Comparison of ENCODE assay signal across 8 cellular contexts in the genomic region with DNA sequence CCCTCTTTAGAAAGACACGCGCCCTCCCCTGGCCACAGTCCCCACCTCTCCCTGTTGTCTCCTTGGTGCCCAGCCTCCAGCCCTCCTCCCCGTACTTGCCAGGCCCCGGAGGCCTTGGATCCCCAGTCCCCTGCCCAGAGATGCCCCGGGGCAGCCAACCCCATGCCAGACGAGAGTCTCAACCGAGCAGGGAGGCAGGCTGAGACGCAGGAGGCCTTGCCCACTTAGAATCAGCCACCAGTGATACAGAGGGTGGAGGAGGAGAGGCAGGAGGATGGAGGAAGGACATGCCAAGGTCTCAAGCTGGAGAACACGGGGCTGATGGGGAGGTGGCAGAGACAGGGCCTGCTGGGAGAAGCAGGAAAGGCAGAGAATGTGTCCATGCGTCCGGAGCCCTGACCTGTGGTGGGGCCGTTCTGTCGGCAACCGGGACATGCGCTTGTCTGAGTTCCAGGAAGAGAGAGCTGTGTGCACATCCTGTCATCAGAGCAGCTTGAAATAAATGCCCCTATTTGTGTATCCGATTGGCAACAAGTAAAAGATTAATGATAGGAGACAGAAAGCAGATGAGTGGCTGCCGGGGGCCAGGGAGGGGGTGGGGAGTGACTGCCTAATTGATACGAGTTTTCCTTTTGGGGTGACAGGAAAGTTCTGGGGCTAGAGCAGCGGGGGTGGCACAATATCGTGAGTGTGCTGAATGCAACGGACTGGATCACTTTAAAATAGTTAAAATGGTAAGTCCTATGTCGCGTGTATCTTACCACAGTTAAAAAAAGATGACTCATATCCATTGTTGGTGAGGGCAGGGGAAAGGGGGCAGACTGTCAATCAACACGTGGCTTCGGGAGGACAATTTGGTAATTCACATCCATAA. TPM values are rescaled to one million over a fixed set of nuclear protein-coding genes. Genes with fewer than 3 reads are reported as not detected.
DNase-seq lines count a peak whose midpoint lies in the region; ATAC-seq, FAIRE-seq and TF ChIP-seq lines count a peak whose summit lies in the region.

No MANE protein-coding gene starts in this region.

- DNase-seq in GM06990 (ENCODE audit: extremely low read depth, insufficient read length) (no peak), dorsolateral prefrontal cortex (peak in 1 of 10 donors; percentile 46), sigmoid colon (no peak), D721Med (ENCODE audit: insufficient read length, low spot score) (no peak), NCI-H226 (no peak)
- DNase-seq in activated CD4-positive, alpha-beta T cell treated with anti-CD3 and anti-CD28 coated beads for 1 hour, result peak; percentile 30

- H3K27ac ChIP-seq in dorsolateral prefrontal cortex, result peak overlapping the region in 36 of 59 donors; percentile 2 to 73 (median 41)
- H3K27ac ChIP-seq in sigmoid colon, result peak overlapping the region; percentile 11 to 52 (median 22)

- no peaks in the 10 kb centered on the region for H3K36me3 ChIP-seq in GM06990 (ENCODE audit: control insufficient read depth, insufficient read depth, low read length)
- H3K36me3 ChIP-seq in sigmoid colon, result no peaks in the 10 kb centered on the region

- no peak for TF ChIP-seq POLR2A in sigmoid colon (IDR thresholded peaks at IDR 0.05)

- H3K9me3 ChIP-seq in sigmoid colon, result no peaks in the 10 kb centered on the region

- no peaks in the 10 kb centered on the region for H3K4me1 ChIP-seq in sigmoid colon

- no peak for FAIRE-seq in D721Med (lab: Jason Lieb, UNC)

- TF ChIP-seq CTCF in GM06990 (IDR thresholded peaks at IDR 0.05; ENCODE audit: insufficient read depth, low read length, poor library complexity, severe bottlenecking) (no peak), dorsolateral prefrontal cortex (IDR thresholded peaks at IDR 0.05 in 54 of 56, conservative IDR thresholded peaks at IDR 0.05 in 2 of 56; ENCODE audit: low read depth in 1 of 56, partially characterized antibody in 56 of 56) (no peak), sigmoid colon (IDR thresholded peaks at IDR 0.05) (no peak), D721Med (IDR thresholded peaks at IDR 0.05; ENCODE audit: insufficient read depth, missing control alignments) (no peak)

- TF ChIP-seq EP300 in sigmoid colon (IDR thresholded peaks at IDR 0.05), result no peak

- no peak for ATAC-seq in HG03039 (IDR thresholded peaks at IDR 0.05; ENCODE audit: unreplicated experiment)
- ATAC-seq in HG03571 (IDR thresholded peaks at IDR 0.05; ENCODE audit: unreplicated experiment), result no peak

- H3K27me3 ChIP-seq in GM06990 (replicated peaks; ENCODE audit: control insufficient read depth, insufficient read depth, low read length) (no peaks in the 10 kb centered on the region), dorsolateral prefrontal cortex (peaks cover 0 to 4% (median 0%) of the 10 kb centered on the region in 45 donors), sigmoid colon (peaks cover 0 to 5% (median 0%) of the 10 kb centered on the region in 3 donors)

- intact Hi-C loops in dorsolateral prefrontal cortex (cut with DNase I), result no loop called here
- intact Hi-C loops in sigmoid colon (cut with DNase I), result no loop called here

- WGBS in sigmoid colon, 2 donors, result 73 to 84% methylated on average over 25 of the region's 25 CpGs

- peak overlapping the region; percentile 7; the same call in 1 of the 2 replicates for H3K4me3 ChIP-seq in GM06990 (replicated peaks; ENCODE audit: low read depth, low read length)
- H3K4me3 ChIP-seq in dorsolateral prefrontal cortex, result no peak overlapping the region
- no peak overlapping the region for H3K4me3 ChIP-seq in sigmoid colon

RNA-seq across cellular contexts. Expression of a gene that starts 44.7 kb away (rescaled TPM):
- 10 to 100 TPM; 12.5 to 34.5 (median 20.1) TPM for total RNA-seq in dorsolateral prefrontal cortex
- 10 to 100 TPM; 10.0 to 13.7 (median 12.1) TPM for total RNA-seq in sigmoid colon
- 10 to 100 TPM in 1 of 3 donors, 1 to 10 TPM in 2; 4.2 to 12.2 (median 8.6) TPM for polyA plus RNA-seq in sigmoid colon
